In the genomic region with DNA sequence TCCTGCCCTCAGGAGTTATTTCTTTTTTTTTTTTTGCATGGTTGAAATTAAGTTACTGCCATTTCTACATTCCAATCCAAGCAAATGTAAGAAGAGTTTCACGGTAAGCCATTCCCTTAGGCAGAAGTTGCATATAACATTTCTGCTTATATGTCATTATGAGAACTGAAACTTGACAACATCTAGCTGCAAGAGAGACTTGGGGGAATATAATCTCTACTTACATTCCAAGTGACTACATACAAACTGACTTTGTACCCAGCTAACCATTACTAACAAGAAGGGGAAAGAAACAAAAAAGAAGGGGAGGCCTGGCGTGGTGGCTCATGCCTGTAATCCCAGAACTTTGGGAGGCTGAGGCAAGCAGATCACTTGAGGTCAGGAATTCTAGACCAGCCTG, we compare ENCODE assay signal across 15 cellular contexts.
"Had no signal": no experiment of that assay in that cellular context is flagged by ENCODE, and none has a peak within 500 bp of the region (broad histone marks: within the 10 kb centered on the region; RNA-seq: fewer than 3 reads in every experiment).

No MANE protein-coding gene starts in this region.

- H3K36me3 ChIP-seq: neutrophil, thyroid gland, uterus had no signal

- H3K9me3 ChIP-seq: body of pancreas, thyroid gland, uterus had no signal

- H3K4me1 ChIP-seq: body of pancreas, thyroid gland, uterus had no signal

- H3K27me3 Mint-ChIP-seq: activated T-cell treated with anti-CD3 and anti-CD28 coated beads, Interleukin-2, amount 50 U/mL, for 24 hours; naive thymus-derived CD8-positive, alpha-beta T cell had no signal

- H3K27ac Mint-ChIP-seq: activated T-cell treated with anti-CD3 and anti-CD28 coated beads, Interleukin-2, amount 50 U/mL, for 24 hours had no signal

- H3K27me3 ChIP-seq: body of pancreas, neutrophil, thyroid gland, uterus had no signal

- H3K4me3 Mint-ChIP-seq: activated T-cell treated with anti-CD3 and anti-CD28 coated beads, Interleukin-2, amount 50 U/mL, for 24 hours; naive thymus-derived CD8-positive, alpha-beta T cell had no signal

- H3K4me3 ChIP-seq: body of pancreas, lung, thyroid gland, uterus had no signal

- H3K27ac ChIP-seq: body of pancreas, thyroid gland, uterus had no signal

- DNase-seq: activated CD4-positive, alpha-beta T cell treated with anti-CD3 and anti-CD28 coated beads, Interleukin-2, amount 50 U/mL, for 48 hours; activated effector memory CD4-positive, alpha-beta T cell treated with Interleukin-2 at 50 U/mL for 16 hours; activated T-cell treated with anti-CD3 and anti-CD28 coated beads, Interleukin-2, amount 50 U/mL, for 24 hours; amniotic stem cell; body of pancreas; caudate nucleus; left colon; naive thymus-derived CD8-positive, alpha-beta T cell; stimulated activated CD4-positive, alpha-beta T cell treated with anti-CD3 and anti-CD28 coated beads, Interleukin-12 subunit alpha, Interleukin-12 subunit beta, amount 100 ng/mL, for 4 hours; stimulated activated CD4-positive, alpha-beta T cell treated with anti-CD3 and anti-CD28 coated beads, Interleukin-2, amount 100 ng/mL, for 24 hours; thyroid gland; uterus had no signal

- ATAC-seq: body of pancreas; esophagus mucosa; left colon; naive thymus-derived CD8-positive, alpha-beta T cell had no signal
